Comparison of ENCODE assay signal across 14 cellular contexts in the genomic region with DNA sequence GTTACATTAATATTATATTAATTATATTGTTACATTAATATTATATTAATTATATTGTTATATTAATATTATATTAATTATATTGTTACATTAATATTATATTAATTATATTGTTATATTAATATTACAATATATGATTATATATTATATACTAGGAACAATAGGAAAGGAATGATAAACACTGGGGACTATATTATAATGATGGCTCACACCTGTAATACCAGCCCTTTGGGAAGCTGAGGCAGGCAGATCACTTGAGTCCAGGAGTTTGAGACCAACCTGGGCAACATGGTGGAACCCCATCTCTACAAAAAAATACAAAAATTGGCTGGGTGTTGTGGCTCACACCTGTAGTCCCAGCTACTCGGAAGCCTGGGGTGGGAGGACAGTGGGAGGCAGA. TPM values are rescaled to one million over a fixed set of nuclear protein-coding genes. Genes with fewer than 3 reads are reported as not detected.
"Had no signal": no experiment of that assay in that cellular context is flagged by ENCODE, and none has a peak within 500 bp of the region (broad histone marks: within the 10 kb centered on the region; RNA-seq: fewer than 3 reads in every experiment).

No MANE protein-coding gene starts in this region.

RNA-seq across cellular contexts. Expression of a gene that starts 48.5 kb away (rescaled TPM):
- total RNA-seq: activated naive CD4-positive, alpha-beta T cell treated with anti-CD3 and anti-CD28 coated beads for 36 hours; activated naive CD4-positive, alpha-beta T cell treated with anti-CD3 and anti-CD28 coated beads, Interleukin-2, amount 50 U/mL, for 72 hours; activated naive CD8-positive, alpha-beta T cell treated with anti-CD3 and anti-CD28 coated beads for 36 hours; activated naive CD8-positive, alpha-beta T cell treated with anti-CD3 and anti-CD28 coated beads, Interleukin-2, amount 10 ng/mL, durations not matched to agents 7 days and 5 days; activated T-cell treated with anti-CD3 and anti-CD28 coated beads, Interleukin-2, amount 50 U/mL, for 4 hours; activated T-cell treated with anti-CD3 and anti-CD28 coated beads, Interleukin-2, amount 50 U/mL, for 72 hours; activated T-helper 1 cell treated with anti-CD3 and anti-CD28 coated beads, Interleukin-12 subunit alpha, Interleukin-12 subunit beta, Interleukin-2, Interleukin-4 antibody, amounts not matched to agents 30 ng/mL and 10 ng/mL and 1 ng/mL, durations not matched to agents 14 hours and 24 hours and 36 hours; activated T-helper 17 cell treated with anti-CD3 and anti-CD28 coated beads, Interleukin-2, amount 50 U/mL, for 72 hours; activated T-helper 2 cell treated with anti-CD3 and anti-CD28 coated beads, Interferon-gamma antibody, Interleukin-2, Interleukin-4, amounts not matched to agents 10 μg/mL and 5 μg/mL and 100 μg/mL, durations not matched to agents 14 hours and 24 hours and 36 hours; astrocyte; cardiac muscle cell; cardiac septum; cerebellum; chondrocyte had no signal
- polyA plus RNA-seq: cardiac muscle cell had no signal
